Comparison of ENCODE assay signal across 13 cellular contexts in the genomic region with DNA sequence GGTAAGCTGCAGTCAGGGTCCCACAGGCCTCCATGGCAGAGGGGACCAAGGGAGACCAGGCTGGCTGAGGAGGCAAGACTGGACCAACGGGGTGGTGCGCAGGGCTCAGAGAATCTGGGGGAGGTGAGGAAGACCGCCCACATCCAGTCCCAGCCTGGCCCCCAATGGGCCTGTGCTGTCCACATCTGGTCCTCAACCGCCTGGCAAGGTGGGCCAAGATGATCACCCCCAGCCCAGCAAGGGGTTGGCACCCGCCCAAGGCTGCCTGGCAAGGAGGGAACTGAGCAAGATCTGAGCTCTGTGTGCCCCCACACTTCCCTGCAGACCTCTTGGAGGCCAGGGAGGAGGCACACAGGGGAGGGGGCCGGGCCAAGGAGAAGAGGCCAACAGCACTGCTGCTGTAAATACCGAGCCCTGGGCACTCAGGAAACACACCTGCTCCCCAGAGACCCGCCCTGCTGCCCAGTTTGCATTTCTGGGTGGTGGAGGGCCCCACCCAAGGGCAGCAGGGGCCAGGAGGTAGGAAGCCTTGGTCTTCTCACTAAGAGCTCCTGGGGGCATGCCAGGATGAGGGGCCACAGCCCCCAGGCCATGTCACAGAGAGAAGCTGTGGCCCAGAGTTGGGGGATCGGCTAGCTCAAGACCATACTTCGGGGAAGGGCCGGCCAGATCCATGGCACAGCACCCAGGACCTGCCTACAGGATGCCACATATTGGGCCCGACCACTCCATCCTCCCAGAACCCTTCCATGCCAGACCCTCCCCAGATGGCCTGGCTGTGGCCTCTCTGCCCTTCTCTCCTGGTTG.
DNase-seq lines count a peak whose midpoint lies in the region; ATAC-seq and TF ChIP-seq lines count a peak whose summit lies in the region.
"Had no signal": no experiment of that assay in that cellular context is flagged by ENCODE, and none has a peak within 500 bp of the region (broad histone marks: within the 10 kb centered on the region; RNA-seq: fewer than 3 reads in every experiment).

No MANE protein-coding gene starts in this region.

- H3K9me3 ChIP-seq in T-helper 17 cell (ENCODE audit: control insufficient read depth, low read length, poor library complexity, severe bottlenecking), result no peaks in the 10 kb centered on the region
- H3K9me3 ChIP-seq in sigmoid colon, result no peaks in the 10 kb centered on the region

- DNase-seq in CD14-positive monocyte (ENCODE audit: low spot score) (peak; percentile 40), T-helper 17 cell (no peak), left lobe of liver (ENCODE audit: low spot score) (peak; percentile 48), sigmoid colon (no peak), NCI-H1436 treated with DMSO at 0.1 percent for 48 hours (lab: John Stamatoyannopoulos, UW) (no peak), NCI-H1105 (lab: John Stamatoyannopoulos, UW) (no peak), GM23338 (ENCODE audit: low spot score) (no peak)
- DNase-seq: activated CD4-positive, CD25-positive, alpha-beta regulatory T cell; NCI-H1092; NCI-H345 had no signal

- H2AFZ ChIP-seq in GM23338, result no peak overlapping the region

- H3K27ac ChIP-seq in sigmoid colon, result peak overlapping the region; percentile 81 to 97 (median 92)
- H3K27ac ChIP-seq in GM23338 (ENCODE audit: low read depth), result no peak overlapping the region

- no peak for TF ChIP-seq EP300 in sigmoid colon (IDR thresholded peaks at IDR 0.05)

- ATAC-seq in T-helper 17 cell (no peak), left lobe of liver (no peak), GM21390 (IDR thresholded peaks at IDR 0.05; ENCODE audit: unreplicated experiment) (no peak), GM23338 (no peak)
- ATAC-seq: GM12878 had no signal

- 41 to 78% methylated on average over 12 of the region's 12 CpGs for WGBS in sigmoid colon, 2 donors

- H3K4me1 ChIP-seq in sigmoid colon, result peaks cover 0 to 99% (median 97%) of the 10 kb centered on the region in 4 donors
- H3K4me1 ChIP-seq in GM23338 (ENCODE audit: insufficient read depth), result peaks cover 45% of the 10 kb centered on the region

- H3K4me1 Mint-ChIP-seq in CD14-positive monocyte (peaks cover 32% of the 10 kb centered on the region), T-helper 17 cell (peaks cover 15% of the 10 kb centered on the region), GM23338 (peaks cover 26% of the 10 kb centered on the region)

- H3K36me3 Mint-ChIP-seq in CD14-positive monocyte, result peaks cover 11% of the 10 kb centered on the region in 2 donors
- H3K36me3 Mint-ChIP-seq in T-helper 17 cell (ENCODE audit: low read depth), result no peaks in the 10 kb centered on the region
- peaks cover 9% of the 10 kb centered on the region; the same call in 2 of the 3 replicates for H3K36me3 Mint-ChIP-seq in GM23338 (ENCODE audit: low read depth)
- H3K36me3 Mint-ChIP-seq: activated naive CD8-positive, alpha-beta T cell had no signal

- no peaks in the 10 kb centered on the region for H3K9me2 ChIP-seq in GM23338 (ENCODE audit: insufficient read depth)

- H4K20me1 ChIP-seq in GM23338 (replicated peaks; ENCODE audit: insufficient read depth), result peaks cover 51% of the 10 kb centered on the region

- H3K27me3 Mint-ChIP-seq in CD14-positive monocyte (ENCODE audit: low read depth in 3 of 3) (peaks cover 1 to 3% (median 2%) of the 10 kb centered on the region in 3 donors), T-helper 17 cell (no peaks in the 10 kb centered on the region), GM23338 (ENCODE audit: insufficient read depth, low read depth, poor library complexity) (peaks cover 17% of the 10 kb centered on the region)
- H3K27me3 Mint-ChIP-seq: activated naive CD8-positive, alpha-beta T cell had no signal

- intact Hi-C loops in CD14-positive monocyte (cut with micrococcal nuclease) (no loop called here), sigmoid colon (cut with DNase I) (no loop called here)

- H3K4me3 ChIP-seq in sigmoid colon, result no peak overlapping the region
- H3K4me3 ChIP-seq in GM23338, result no peak overlapping the region
- H3K4me3 ChIP-seq: GM12878 had no signal

- peaks cover 64% of the 10 kb centered on the region for H3K79me2 ChIP-seq in GM23338 (replicated peaks; ENCODE audit: insufficient read depth)

- peaks cover 16% of the 10 kb centered on the region for H3F3A ChIP-seq in GM23338 (replicated peaks; ENCODE audit: low read depth)

- no peak for TF ChIP-seq CTCF in CD14-positive monocyte (IDR thresholded peaks at IDR 0.05)
- no peak for TF ChIP-seq CTCF in sigmoid colon (IDR thresholded peaks at IDR 0.05)
- TF ChIP-seq CTCF in GM23338 (conservative IDR thresholded peaks at IDR 0.05; ENCODE audit: low read depth in 2 of 2), result no peak

- TF ChIP-seq POLR2A in sigmoid colon (IDR thresholded peaks at IDR 0.05), result no peak

- H3K27ac Mint-ChIP-seq in CD14-positive monocyte (peak overlapping the region in 1 of 7 donors; percentile 37), T-helper 17 cell (peak overlapping the region; percentile 11), GM23338 (no peak overlapping the region)

- H3K4me2 ChIP-seq in GM23338, result no peak overlapping the region

- H3K27me3 ChIP-seq in sigmoid colon (no peaks in the 10 kb centered on the region), GM23338 (ENCODE audit: insufficient read depth) (no peaks in the 10 kb centered on the region)

- H3K36me3 ChIP-seq in sigmoid colon (no peaks in the 10 kb centered on the region), GM23338 (ENCODE audit: insufficient read depth) (peaks cover 5% of the 10 kb centered on the region; the same call in 1 of the 2 replicates)

- H3K9me3 Mint-ChIP-seq in CD14-positive monocyte (peaks cover 0 to 4% (median 0%) of the 10 kb centered on the region in 7 donors), GM23338 (no peaks in the 10 kb centered on the region)

- H3K4me3 Mint-ChIP-seq in CD14-positive monocyte, result no peak overlapping the region
- H3K4me3 Mint-ChIP-seq in T-helper 17 cell, result no peak overlapping the region
- no peak overlapping the region for H3K4me3 Mint-ChIP-seq in GM23338
- H3K4me3 Mint-ChIP-seq: activated naive CD8-positive, alpha-beta T cell had no signal

TF ChIP-seq in GM23338, 12 proteins besides CTCF, POLR2A, EP300 and RAD21 (continues in another document):
- TF ChIP-seq CREB1 (CRISPR knock-in tag; IDR thresholded peaks at IDR 0.05; ENCODE audit: low read depth) (no peak), EZH2 (IDR thresholded peaks at IDR 0.05; ENCODE audit: low read depth, unreplicated experiment) (no peak), EZH2phosphoT487 (IDR thresholded peaks at IDR 0.05; ENCODE audit: unreplicated experiment) (no peak), STAT1 (IDR thresholded peaks at IDR 0.05; ENCODE audit: unreplicated experiment) (no peak), POLR2AphosphoS5 (IDR thresholded peaks at IDR 0.05; ENCODE audit: low read depth) (no peak)
- TF ChIP-seq, protein P1, sequence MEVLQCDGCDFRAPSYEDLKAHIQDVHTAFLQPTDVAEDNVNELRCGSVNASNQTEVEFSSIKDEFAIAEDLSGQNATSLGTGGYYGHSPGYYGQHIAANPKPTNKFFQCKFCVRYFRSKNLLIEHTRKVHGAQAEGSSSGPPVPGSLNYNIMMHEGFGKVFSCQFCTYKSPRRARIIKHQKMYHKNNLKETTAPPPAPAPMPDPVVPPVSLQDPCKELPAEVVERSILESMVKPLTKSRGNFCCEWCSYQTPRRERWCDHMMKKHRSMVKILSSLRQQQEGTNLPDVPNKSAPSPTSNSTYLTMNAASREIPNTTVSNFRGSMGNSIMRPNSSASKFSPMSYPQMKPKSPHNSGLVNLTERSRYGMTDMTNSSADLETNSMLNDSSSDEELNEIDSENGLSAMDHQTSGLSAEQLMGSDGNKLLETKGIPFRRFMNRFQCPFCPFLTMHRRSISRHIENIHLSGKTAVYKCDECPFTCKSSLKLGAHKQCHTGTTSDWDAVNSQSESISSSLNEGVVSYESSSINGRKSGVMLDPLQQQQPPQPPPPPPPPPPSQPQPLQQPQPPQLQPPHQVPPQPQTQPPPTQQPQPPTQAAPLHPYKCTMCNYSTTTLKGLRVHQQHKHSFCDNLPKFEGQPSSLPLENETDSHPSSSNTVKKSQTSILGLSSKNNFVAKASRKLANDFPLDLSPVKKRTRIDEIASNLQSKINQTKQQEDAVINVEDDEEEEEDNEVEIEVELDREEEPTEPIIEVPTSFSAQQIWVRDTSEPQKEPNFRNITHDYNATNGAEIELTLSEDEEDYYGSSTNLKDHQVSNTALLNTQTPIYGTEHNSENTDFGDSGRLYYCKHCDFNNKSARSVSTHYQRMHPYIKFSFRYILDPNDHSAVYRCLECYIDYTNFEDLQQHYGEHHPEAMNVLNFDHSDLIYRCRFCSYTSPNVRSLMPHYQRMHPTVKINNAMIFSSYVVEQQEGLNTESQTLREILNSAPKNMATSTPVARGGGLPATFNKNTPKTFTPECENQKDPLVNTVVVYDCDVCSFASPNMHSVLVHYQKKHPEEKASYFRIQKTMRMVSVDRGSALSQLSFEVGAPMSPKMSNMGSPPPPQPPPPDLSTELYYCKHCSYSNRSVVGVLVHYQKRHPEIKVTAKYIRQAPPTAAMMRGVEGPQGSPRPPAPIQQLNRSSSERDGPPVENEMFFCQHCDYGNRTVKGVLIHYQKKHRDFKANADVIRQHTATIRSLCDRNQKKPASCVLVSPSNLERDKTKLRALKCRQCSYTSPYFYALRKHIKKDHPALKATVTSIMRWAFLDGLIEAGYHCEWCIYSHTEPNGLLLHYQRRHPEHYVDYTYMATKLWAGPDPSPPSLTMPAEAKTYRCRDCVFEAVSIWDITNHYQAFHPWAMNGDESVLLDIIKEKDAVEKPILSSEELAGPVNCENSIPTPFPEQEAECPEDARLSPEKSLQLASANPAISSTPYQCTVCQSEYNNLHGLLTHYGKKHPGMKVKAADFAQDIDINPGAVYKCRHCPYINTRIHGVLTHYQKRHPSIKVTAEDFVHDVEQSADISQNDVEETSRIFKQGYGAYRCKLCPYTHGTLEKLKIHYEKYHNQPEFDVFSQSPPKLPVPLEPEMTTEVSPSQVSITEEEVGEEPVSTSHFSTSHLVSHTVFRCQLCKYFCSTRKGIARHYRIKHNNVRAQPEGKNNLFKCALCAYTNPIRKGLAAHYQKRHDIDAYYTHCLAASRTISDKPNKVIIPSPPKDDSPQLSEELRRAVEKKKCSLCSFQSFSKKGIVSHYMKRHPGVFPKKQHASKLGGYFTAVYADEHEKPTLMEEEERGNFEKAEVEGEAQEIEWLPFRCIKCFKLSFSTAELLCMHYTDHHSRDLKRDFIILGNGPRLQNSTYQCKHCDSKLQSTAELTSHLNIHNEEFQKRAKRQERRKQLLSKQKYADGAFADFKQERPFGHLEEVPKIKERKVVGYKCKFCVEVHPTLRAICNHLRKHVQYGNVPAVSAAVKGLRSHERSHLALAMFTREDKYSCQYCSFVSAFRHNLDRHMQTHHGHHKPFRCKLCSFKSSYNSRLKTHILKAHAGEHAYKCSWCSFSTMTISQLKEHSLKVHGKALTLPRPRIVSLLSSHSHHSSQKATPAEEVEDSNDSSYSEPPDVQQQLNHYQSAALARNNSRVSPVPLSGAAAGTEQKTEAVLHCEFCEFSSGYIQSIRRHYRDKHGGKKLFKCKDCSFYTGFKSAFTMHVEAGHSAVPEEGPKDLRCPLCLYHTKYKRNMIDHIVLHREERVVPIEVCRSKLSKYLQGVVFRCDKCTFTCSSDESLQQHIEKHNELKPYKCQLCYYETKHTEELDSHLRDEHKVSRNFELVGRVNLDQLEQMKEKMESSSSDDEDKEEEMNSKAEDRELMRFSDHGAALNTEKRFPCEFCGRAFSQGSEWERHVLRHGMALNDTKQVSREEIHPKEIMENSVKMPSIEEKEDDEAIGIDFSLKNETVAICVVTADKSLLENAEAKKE (CRISPR knock-in tag; IDR thresholded peaks at IDR 0.05), result no peak

Comparison
In these comparisons a context has a peak if more than half of its experiments do, and no peak if none do; other contexts are left out.
1. DNase-seq: peak in CD14-positive monocyte (single experiment) and left lobe of liver (single experiment); none in T-helper 17 cell (0 of 3), sigmoid colon (single experiment), NCI-H1436 treated with DMSO at 0.1 percent for 48 hours (single experiment), NCI-H1105 (single experiment) and GM23338 (single experiment).